13 cellular contexts compared by ENCODE assay signal in genomic region chr2:224893848-224894247, GRCh38.
DNase-seq lines count a peak whose midpoint lies in the region; ATAC-seq and TF ChIP-seq lines count a peak whose summit lies in the region.
"Had no signal": no experiment of that assay in that cellular context is flagged by ENCODE, and none has a peak within 500 bp of the region (broad histone marks: within the 10 kb centered on the region; RNA-seq: fewer than 3 reads in every experiment).

No MANE protein-coding gene starts in this region.

- no peak overlapping the region for H3K14ac ChIP-seq in H9 (ENCODE audit: insufficient read depth, low read length)

- no CpG with 5 or more reads among the region's 2 CpGs for WGBS in H9 (ENCODE audit: extremely low coverage, insufficient read length, low lambda C conversion rate)

- H3K9ac ChIP-seq in H9 (ENCODE audit: extremely low read depth, insufficient read length, low read length) = no peak overlapping the region

- no peak overlapping the region for H3K18ac ChIP-seq in H9 (ENCODE audit: insufficient read length, low read depth, low read length)

- no peak overlapping the region for H3K27ac ChIP-seq in H9 (ENCODE audit: insufficient read length, low read depth, low read length)
- H3K27ac ChIP-seq: thyroid gland had no signal

- H3K27ac Mint-ChIP-seq in activated naive CD8-positive, alpha-beta T cell treated with anti-CD3 and anti-CD28 coated beads, Interleukin-2, amount 50 U/mL, for 24 hours = peak overlapping the region; percentile 88
- H3K27ac Mint-ChIP-seq in H9 = no peak overlapping the region
- H3K27ac Mint-ChIP-seq: endodermal cell had no signal

- no peak overlapping the region for H4K8ac ChIP-seq in H9 (replicated peaks; ENCODE audit: insufficient read length, low read depth, low read length)

- H2BK12ac ChIP-seq in H9 (ENCODE audit: insufficient read length, low read depth, low read length) = no peak overlapping the region

- H3K4me3 Mint-ChIP-seq in activated naive CD8-positive, alpha-beta T cell treated with anti-CD3 and anti-CD28 coated beads, Interleukin-2, amount 50 U/mL, for 24 hours = peak overlapping the region; percentile 50
- H3K4me3 Mint-ChIP-seq in H9 = no peak overlapping the region
- H3K4me3 Mint-ChIP-seq: endodermal cell had no signal

- no peak overlapping the region for H4K5ac ChIP-seq in H9 (ENCODE audit: insufficient read length, low read depth, low read length)

- no peak overlapping the region for H2BK20ac ChIP-seq in H9 (ENCODE audit: low read depth, low read length, poor library complexity, severe bottlenecking)

- no peak overlapping the region for H3K56ac ChIP-seq in H9 (ENCODE audit: insufficient read length, low read depth, low read length)

- H2BK5ac ChIP-seq in H9 (ENCODE audit: insufficient read length, low read length) = no peak overlapping the region

- H3K27me3 Mint-ChIP-seq in activated naive CD8-positive, alpha-beta T cell treated with anti-CD3 and anti-CD28 coated beads, Interleukin-2, amount 50 U/mL, for 24 hours = no peaks in the 10 kb centered on the region
- peaks cover 31% of the 10 kb centered on the region for H3K27me3 Mint-ChIP-seq in H9 (ENCODE audit: low read depth)

- H3K36me3 Mint-ChIP-seq in activated naive CD8-positive, alpha-beta T cell treated with anti-CD3 and anti-CD28 coated beads, Interleukin-2, amount 50 U/mL, for 24 hours (ENCODE audit: low read depth) = peaks cover 77% of the 10 kb centered on the region
- H3K36me3 Mint-ChIP-seq in H9 (ENCODE audit: insufficient read depth in 1 of 3, low read depth in 3 of 3) = no peaks in the 10 kb centered on the region

- peak; percentile 14 for ATAC-seq in GM19324 (IDR thresholded peaks at IDR 0.05; ENCODE audit: low FRiP score, unreplicated experiment)
- peak; percentile 15 for ATAC-seq in HG03175 (IDR thresholded peaks at IDR 0.05; ENCODE audit: unreplicated experiment)
- no peak for ATAC-seq in activated naive CD8-positive, alpha-beta T cell treated with anti-CD3 and anti-CD28 coated beads, Interleukin-2, amount 50 U/mL, for 24 hours

- H3K23me2 ChIP-seq in H9 (ENCODE audit: insufficient read length, low read depth, low read length, poor library complexity, severe bottlenecking) = no peaks in the 10 kb centered on the region

- H4K91ac ChIP-seq in H9 (ENCODE audit: insufficient read length, low read depth, low read length) = no peak overlapping the region

- no peak overlapping the region for H3T11ph ChIP-seq in H9 (ENCODE audit: low read length)

- H3K4me1 Mint-ChIP-seq in activated naive CD8-positive, alpha-beta T cell treated with anti-CD3 and anti-CD28 coated beads, Interleukin-2, amount 50 U/mL, for 24 hours = peaks cover 62% of the 10 kb centered on the region
- peaks cover 5 to 9% of the 10 kb centered on the region in 2 experiments for H3K4me1 Mint-ChIP-seq in H9
- H3K4me1 Mint-ChIP-seq: endodermal cell had no signal

- peaks cover 2% of the 10 kb centered on the region for H3K36me3 ChIP-seq in GM06990 (ENCODE audit: control insufficient read depth, insufficient read depth, low read length)
- H3K36me3 ChIP-seq: thyroid gland had no signal

- no peak for TF ChIP-seq CTCF in GM06990 (IDR thresholded peaks at IDR 0.05; ENCODE audit: insufficient read depth, low read length, poor library complexity, severe bottlenecking)
- no peak for TF ChIP-seq CTCF in H9 (conservative IDR thresholded peaks at IDR 0.05)

- no peak overlapping the region for H2AK5ac ChIP-seq in H9 (ENCODE audit: insufficient read length, low read length)

- DNase-seq in GM06990 (ENCODE audit: extremely low read depth, insufficient read length) (no peak), NCI-H2227 treated with DMSO at 0.1 percent for 48 hours (lab: John Stamatoyannopoulos, UW) (no peak), H9 (no peak), HuH-7.5 (ENCODE audit: low spot score) (no peak), NOMO-1 treated with DMSO at 0.1 percent for 48 hours (lab: John Stamatoyannopoulos, UW; ENCODE audit: unreplicated experiment) (no peak)
- DNase-seq in activated naive CD8-positive, alpha-beta T cell treated with anti-CD3 and anti-CD28 coated beads, Interleukin-2, amount 50 U/mL, for 24 hours = no peak
- DNase-seq: activated CD8-positive, alpha-beta memory T cell treated with anti-CD3 and anti-CD28 coated beads for 24 hours; endodermal cell; left cardiac atrium; NCI-H2029; thyroid gland had no signal

- H3K4me3 ChIP-seq in GM06990 (replicated peaks; ENCODE audit: low read depth, low read length) = peak overlapping the region; percentile 20; the same call in 1 of the 2 replicates
- H3K4me3 ChIP-seq: thyroid gland had no signal

- H3K27me3 ChIP-seq in GM06990 (replicated peaks; ENCODE audit: control insufficient read depth, insufficient read depth, low read length) (no peaks in the 10 kb centered on the region), H9 (ENCODE audit: insufficient read depth, low read length) (no peaks in the 10 kb centered on the region)
- H3K27me3 ChIP-seq: thyroid gland had no signal

- no peak overlapping the region for H2BK120ac ChIP-seq in H9 (ENCODE audit: low read depth, low read length, poor library complexity, severe bottlenecking)

- H3K9me3 Mint-ChIP-seq in activated naive CD8-positive, alpha-beta T cell treated with anti-CD3 and anti-CD28 coated beads, Interleukin-2, amount 50 U/mL, for 24 hours = no peaks in the 10 kb centered on the region
- no peaks in the 10 kb centered on the region for H3K9me3 Mint-ChIP-seq in H9
- H3K9me3 Mint-ChIP-seq: endodermal cell had no signal

- H3K4ac ChIP-seq in H9 (ENCODE audit: low read depth, low read length) = no peak overlapping the region

- H3K23ac ChIP-seq in H9 (ENCODE audit: insufficient read length, low read depth, low read length) = no peak overlapping the region

- no peak overlapping the region for H2BK15ac ChIP-seq in H9 (ENCODE audit: low read depth, low read length)

- no peaks in the 10 kb centered on the region for H3K9me3 ChIP-seq in H9 (ENCODE audit: control insufficient read depth, low read depth, low read length)
- H3K9me3 ChIP-seq: thyroid gland had no signal

- H3K4me2 ChIP-seq in H9 (ENCODE audit: insufficient read depth, insufficient read length, low read length) = no peak overlapping the region

- no peaks in the 10 kb centered on the region for H4K20me1 ChIP-seq in H9 (ENCODE audit: control insufficient read depth, insufficient read depth, insufficient read length)

- no peaks in the 10 kb centered on the region for H3K4me1 ChIP-seq in H9 (ENCODE audit: insufficient read depth, low read length)
- H3K4me1 ChIP-seq: thyroid gland had no signal

- no peak overlapping the region for H2AFZ ChIP-seq in H9 (ENCODE audit: low read length)

- no peaks in the 10 kb centered on the region for H3K79me2 ChIP-seq in H9 (ENCODE audit: insufficient read depth, low read length)

- H3K79me1 ChIP-seq in H9 (ENCODE audit: insufficient read depth, low read depth, low read length, poor library complexity, severe bottlenecking) = no peaks in the 10 kb centered on the region
